In genomic region chr14:33806905-33807304, GRCh38 we compare ENCODE assay signal across 23 cellular contexts.
DNase-seq lines count a peak whose midpoint lies in the region; ATAC-seq, FAIRE-seq and TF ChIP-seq lines count a peak whose summit lies in the region.
"Had no signal": no experiment of that assay in that cellular context is flagged by ENCODE, and none has a peak within 500 bp of the region (broad histone marks: within the 10 kb centered on the region; RNA-seq: fewer than 3 reads in every experiment).

No MANE protein-coding gene starts in this region.

- TF ChIP-seq CTCF in K562 (IDR thresholded peaks at IDR 0.05 in 2 of 3, conservative IDR thresholded peaks at IDR 0.05 in 1 of 3; ENCODE audit: insufficient read depth in 2 of 3, low read depth in 1 of 3, low read length in 3 of 3) (no peak), mucosa of descending colon (IDR thresholded peaks at IDR 0.05) (no peak)

- 0 out of 2 replicates have a peak, but pooled peaks cover 3% of the 10 kb centered on the region for H3K9me3 ChIP-seq in K562 (replicated peaks; ENCODE audit: control insufficient read depth, insufficient read depth, low read depth, low read length)
- H3K9me3 ChIP-seq in mucosa of descending colon: no peaks in the 10 kb centered on the region
- H3K9me3 ChIP-seq: A549; BLaER1 treated with 17β-estradiol and CSF1 and Interleukin-3, amounts not matched to agents 10 nM and 100 nM; Caco-2 had no signal

- H3K4me2 ChIP-seq in K562 (ENCODE audit: insufficient read depth, low read length): no peak overlapping the region
- H3K4me2 ChIP-seq: A549; BLaER1 treated with 17β-estradiol and CSF1 and Interleukin-3, amounts not matched to agents 10 nM and 100 nM had no signal

- TF ChIP-seq EP300 in K562 (IDR thresholded peaks at IDR 0.05; ENCODE audit: low read length): no peak

- ATAC-seq in K562 (no peak), mucosa of descending colon (peak; percentile 91)
- ATAC-seq: A549; CD8-positive, alpha-beta T cell; GM12878 had no signal

- TF ChIP-seq RAD21 in K562 (CRISPR knock-in tag; conservative IDR thresholded peaks at IDR 0.05 in 1 of 2, IDR thresholded peaks at IDR 0.05 in 1 of 2): no peak

- no peaks in the 10 kb centered on the region for H3K27me3 ChIP-seq in K562 (ENCODE audit: control insufficient read depth in 2 of 2, insufficient read depth in 2 of 2, low read length in 2 of 2)
- H3K27me3 ChIP-seq: BLaER1 treated with 17β-estradiol and CSF1 and Interleukin-3, amounts not matched to agents 10 nM and 100 nM had no signal

- POLR2A ChIA-PET in K562 (lab: Yijun Ruan, JAX): no interaction called here

- intact Hi-C loops in K562 (cut with micrococcal nuclease): no loop called here
- intact Hi-C loops in mucosa of descending colon (cut with DNase I, micrococcal nuclease): no loop called here

- H3K4me1 ChIP-seq in K562 (replicated peaks in 1 of 2; ENCODE audit: control insufficient read depth in 2 of 2, insufficient read depth in 2 of 2, low read length in 2 of 2) (peaks cover 0 to 12% of the 10 kb centered on the region in 2 experiments; a peak in 3 of 5 replicates), mucosa of descending colon (ENCODE audit: low read depth) (no peaks in the 10 kb centered on the region)
- H3K4me1 ChIP-seq: A549; BLaER1 treated with 17β-estradiol and CSF1 and Interleukin-3, amounts not matched to agents 10 nM and 100 nM; Caco-2 had no signal

- 7% methylated on average over 2 of the region's 2 CpGs for WGBS in K562 (ENCODE audit: insufficient coverage, low coverage, missing lambda C conversion rate)

- no peak overlapping the region for H3K9ac ChIP-seq in K562 (ENCODE audit: insufficient read depth in 1 of 2, low read depth in 2 of 2, low read length in 2 of 2)
- H3K9ac ChIP-seq: BLaER1 treated with 17β-estradiol and CSF1 and Interleukin-3, amounts not matched to agents 10 nM and 100 nM had no signal

- FAIRE-seq in K562 (lab: Jason Lieb, UNC): no peak
- FAIRE-seq in frontal cortex (lab: Jason Lieb, UNC): no peak
- FAIRE-seq: A549, D721Med, GM12878, GM12892, GM18507 had no signal

- H3K79me2 ChIP-seq in K562 (ENCODE audit: control insufficient read depth, insufficient read depth, low read length): no peaks in the 10 kb centered on the region

- no peak for TF ChIP-seq POLR2A in K562 (conservative IDR thresholded peaks at IDR 0.05)

- DNase-seq in DMS153 (lab: John Stamatoyannopoulos, UW) (peak; percentile 26), DMS153 treated with DMSO at 0.1 percent for 48 hours (lab: John Stamatoyannopoulos, UW; ENCODE audit: unreplicated experiment) (no peak), K562 (ENCODE audit: extremely low read depth in 1 of 4, low spot score in 3 of 4) (no peak), mucosa of descending colon (peak in 1 of 3 donors; percentile 16), NCI-H526 treated with DMSO at 0.1 percent for 48 hours (lab: John Stamatoyannopoulos, UW) (no peak), DMS79 (lab: John Stamatoyannopoulos, UW) (no peak), frontal cortex (ENCODE audit: low spot score in 2 of 2) (no peak)
- DNase-seq: AML-193; Caco-2; Calu3; CD4-positive, alpha-beta T cell; CD8-positive, alpha-beta T cell; DND-41; EL; GDM1 had no signal

- no peak overlapping the region for H3K27ac ChIP-seq in K562 (ENCODE audit: extremely low read depth, low read depth, low read length)
- H3K27ac ChIP-seq: 22Rv1; A549; BLaER1 treated with 17β-estradiol and CSF1 and Interleukin-3, amounts not matched to agents 10 nM and 100 nM; C4-2B had no signal

- no TSS peak for BruUV-seq in K562 (replicated peaks; lab: Mats Ljungman, UMichigan)

- 0 out of 2 replicates have a peak overlapping the region, but pooled peaks have one; percentile 16 for H2AFZ ChIP-seq in K562 (ENCODE audit: low read depth, low read length)

- H3K9me1 ChIP-seq in K562 (ENCODE audit: control insufficient read depth, insufficient read depth, low read length): no peaks in the 10 kb centered on the region

- no peaks in the 10 kb centered on the region for H4K20me1 ChIP-seq in K562 (replicated peaks; ENCODE audit: control insufficient read depth, insufficient read depth, low read length)
- H4K20me1 ChIP-seq: BLaER1 treated with 17β-estradiol and CSF1 and Interleukin-3, amounts not matched to agents 10 nM and 100 nM had no signal

- H3K4me3 ChIP-seq in K562: no peak overlapping the region
- no peak overlapping the region for H3K4me3 ChIP-seq in mucosa of descending colon
- H3K4me3 ChIP-seq: A549; BLaER1 treated with 17β-estradiol and CSF1 and Interleukin-3, amounts not matched to agents 10 nM and 100 nM; GM12878 had no signal

- in situ Hi-C loops in K562 (cut with MboI): no loop called here

- CTCF ChIA-PET in K562 (lab: Yijun Ruan, JAX; ENCODE audit: low intra/inter-chr PET ratio): no interaction called here

- H3K36me3 ChIP-seq in K562 (ENCODE audit: control insufficient read depth, insufficient read depth, low read length) (no peaks in the 10 kb centered on the region), mucosa of descending colon (ENCODE audit: low read depth) (no peaks in the 10 kb centered on the region)
- H3K36me3 ChIP-seq: BLaER1 treated with 17β-estradiol and CSF1 and Interleukin-3, amounts not matched to agents 10 nM and 100 nM had no signal

TF ChIP-seq in K562, 482 proteins besides CTCF, POLR2A, EP300 and RAD21 (continues in another document):
- TF ChIP-seq ZNF175 (CRISPR knock-in tag; IDR thresholded peaks at IDR 0.05; ENCODE audit: low read depth) (no peak), FUS (optimal IDR thresholded peaks at IDR 0.05; ENCODE audit: low read depth, low read length) (no peak), HDAC8 (tag; IDR thresholded peaks at IDR 0.05) (no peak), CLOCK (CRISPR knock-in tag; IDR thresholded peaks at IDR 0.05; ENCODE audit: borderline replicate concordance) (no peak)
